ENCODE assay signal across 8 cellular contexts in genomic region chr11:46936138-46937110, GRCh38. TPM values are rescaled to one million over a fixed set of nuclear protein-coding genes. Genes with fewer than 3 reads are reported as not detected.
DNase-seq lines count a peak whose midpoint lies in the region; ATAC-seq lines count a peak whose summit lies in the region.

Gene CSTPP1 (plus strand): TSS chr11:46936761. CDS start chr11:46936806, 45 bp downstream.

- H3K27ac ChIP-seq in HUES48 (ENCODE audit: low read depth, low read length) = peak within 1 kb of the TSS; percentile 78

- peak; percentile 83 for ATAC-seq in GM21367 (IDR thresholded peaks at IDR 0.05; ENCODE audit: unreplicated experiment)

- DNase-seq in COLO668 (lab: John Stamatoyannopoulos, UW; ENCODE audit: unreplicated experiment) = peak; percentile 98
- peak; percentile 92 for DNase-seq in NT2/D1 (ENCODE audit: low read depth, low spot score)
- DNase-seq in activated CD8-positive, alpha-beta memory T cell treated with anti-CD3 and anti-CD28 coated beads, Interleukin-2, amount 50 U/mL, for 24 hours (ENCODE audit: extremely low read depth) = peak; percentile 80
- peak; percentile 96 for DNase-seq in mesenteric fat pad (ENCODE audit: low spot score)
- DNase-seq in stimulated activated CD8-positive, alpha-beta memory T cell treated with anti-CD3 and anti-CD28 coated beads, Interleukin-15, amount 100 ng/mL, for 1 hour (ENCODE audit: low read depth) = peak; percentile 90

- H3K4me1 ChIP-seq in HUES48 (ENCODE audit: control insufficient read depth, insufficient read depth, low read length) = no peaks in the 10 kb centered on the region
- no peaks in the 10 kb centered on the region for H3K4me1 ChIP-seq in NT2/D1 (ENCODE audit: insufficient read depth, insufficient read length)

- H3K9me3 ChIP-seq in HUES48 (ENCODE audit: control insufficient read depth, insufficient read depth, low read length) (no peaks in the 10 kb centered on the region), NT2/D1 (ENCODE audit: insufficient read depth, low read length) (no peaks in the 10 kb centered on the region)

- in situ Hi-C loops in endometrial microvascular endothelial cells (cut with HindIII; ENCODE audit: inconsistent ontology term, low pct_unique_long_range_greater_than_20kb, low sequenced_read_pairs) = no loop called here

- H3K9ac ChIP-seq in HUES48 (ENCODE audit: low read depth, low read length) = peak within 1 kb of the TSS; percentile 56
- peak within 1 kb of the TSS; percentile 88 for H3K9ac ChIP-seq in NT2/D1 (ENCODE audit: insufficient read length, low read depth)

- H3K4me3 ChIP-seq in HUES48 (ENCODE audit: low read depth, low read length) (peak within 1 kb of the TSS; percentile 79), NT2/D1 (ENCODE audit: insufficient read length, low read depth) (peak within 1 kb of the TSS; percentile 76)

- no peaks in the 10 kb centered on the region for H3K27me3 ChIP-seq in HUES48 (ENCODE audit: control insufficient read depth, insufficient read depth, low read length)
- no peaks in the 10 kb centered on the region for H3K27me3 ChIP-seq in NT2/D1 (ENCODE audit: insufficient read depth, insufficient read length)

- H3K36me3 ChIP-seq in HUES48 (ENCODE audit: control insufficient read depth, insufficient read depth, low read length) (0 out of 2 replicates have a peak, but pooled peaks cover 2% of the 10 kb centered on the region), NT2/D1 (ENCODE audit: insufficient read depth, insufficient read length, low read length) (peaks cover 6% of the 10 kb centered on the region)

RNA-seq across cellular contexts. Expression of gene CSTPP1, which starts in this region (rescaled TPM):
- 24.0 TPM for total RNA-seq in endometrial microvascular endothelial cells (ENCODE audit: inconsistent ontology term)
- 15.3 TPM for total RNA-seq in mesenteric fat pad

Comparison
In these comparisons a context has a peak if more than half of its experiments do, and no peak if none do; other contexts are left out.
1. Peak in every context shown above with its lines: DNase-seq, ATAC-seq, H3K4me3 ChIP-seq and H3K27ac ChIP-seq.